Comparison of ENCODE assay signal across 7 cellular contexts in genomic region chr9:114588150-114588663, GRCh38. TPM values are rescaled to one million over a fixed set of nuclear protein-coding genes. Genes with fewer than 3 reads are reported as not detected.
DNase-seq lines count a peak whose midpoint lies in the region; ATAC-seq and TF ChIP-seq lines count a peak whose summit lies in the region.

No MANE protein-coding gene starts in this region.

- TSS peak; percentile 55 for BruUV-seq in PC-3 (replicated peaks; lab: Mats Ljungman, UMichigan)

- no peaks in the 10 kb centered on the region for H3K27me3 ChIP-seq in PC-3 (ENCODE audit: low read length)
- H3K27me3 ChIP-seq in dorsolateral prefrontal cortex = no peaks in the 10 kb centered on the region
- no peaks in the 10 kb centered on the region for H3K27me3 ChIP-seq in muscle layer of colon (ENCODE audit: control insufficient read depth in 1 of 2, insufficient read depth in 2 of 2, low read length in 2 of 2)

- peaks cover 20% of the 10 kb centered on the region for H3K4me1 ChIP-seq in PC-3 (ENCODE audit: insufficient read depth, low read length)
- peaks cover 36% of the 10 kb centered on the region for H3K4me1 ChIP-seq in muscle layer of colon (ENCODE audit: insufficient read depth, low read length)

- intact Hi-C loops in PC-3 (cut with micrococcal nuclease) (loop anchor here (5.0 kb wide), 1 partner anchor 101 kb away; no protein-coding TSS in a partner anchor), dorsolateral prefrontal cortex (cut with DNase I) (loop anchor here (5.0 to 10.0 kb wide), 4 partner anchors 76 to 191 kb away; partner anchors contain the start of gene WHRN (in 1 of the 2))

- H3K9ac ChIP-seq in PC-3 (ENCODE audit: low read length) (peak overlapping the region; percentile 99), muscle layer of colon (ENCODE audit: low read length) (peak overlapping the region; percentile 100)

- peaks cover 10% of the 10 kb centered on the region for H3K36me3 ChIP-seq in PC-3 (ENCODE audit: low read depth, low read length)
- peaks cover 10% of the 10 kb centered on the region for H3K36me3 ChIP-seq in muscle layer of colon (ENCODE audit: insufficient read depth, low read length)

- peak overlapping the region; percentile 88 for H3K4me2 ChIP-seq in PC-3 (ENCODE audit: low read length)

- CTCF ChIA-PET in PC-3 (lab: Charles Lee) = no interaction called here

- peak overlapping the region; percentile 59; the same call in 1 of the 2 replicates for H2AFZ ChIP-seq in PC-3 (ENCODE audit: low read length)

- H4K20me1 ChIP-seq in PC-3 (ENCODE audit: low read length) = peaks cover 41% of the 10 kb centered on the region

- H3F3A ChIP-seq in PC-3 (ENCODE audit: low read length, unreplicated experiment) = no peaks in the 10 kb centered on the region

- TF ChIP-seq CTCF in PC-3 (conservative IDR thresholded peaks at IDR 0.05; ENCODE audit: low read depth, low read length) (no peak), dorsolateral prefrontal cortex (IDR thresholded peaks at IDR 0.05 in 54 of 56, conservative IDR thresholded peaks at IDR 0.05 in 2 of 56; ENCODE audit: low read depth in 1 of 56, partially characterized antibody in 56 of 56) (no peak)

- H3K27ac ChIP-seq in PC-3 (ENCODE audit: low read length) (peak overlapping the region; percentile 70), dorsolateral prefrontal cortex (peak overlapping the region; percentile 49 to 97 (median 93)), muscle layer of colon (ENCODE audit: low read depth, low read length) (peak overlapping the region; percentile 94)

- H3K9me2 ChIP-seq in PC-3 (replicated peaks; ENCODE audit: low read length) = no peaks in the 10 kb centered on the region

- POLR2A ChIA-PET in PC-3 (lab: Charles Lee; ENCODE audit: unreplicated experiment) = interaction anchor here (0.6 kb wide), 1 partner anchor 9 kb away, joined by 6 read pairs; no protein-coding TSS in a partner anchor

- no peak for DNase-seq in PC-3
- no peak for DNase-seq in dorsolateral prefrontal cortex
- DNase-seq in NCI-H345 treated with DMSO at 0.1 percent for 48 hours (lab: John Stamatoyannopoulos, UW; ENCODE audit: unreplicated experiment) = no peak

- H3K9me3 ChIP-seq in PC-3 (ENCODE audit: low read length) = no peaks in the 10 kb centered on the region
- no peaks in the 10 kb centered on the region for H3K9me3 ChIP-seq in muscle layer of colon (ENCODE audit: low read length)

- peaks cover 56% of the 10 kb centered on the region for H3K79me2 ChIP-seq in PC-3 (ENCODE audit: low read length)

- ATAC-seq in GM21515 (IDR thresholded peaks at IDR 0.05; ENCODE audit: unreplicated experiment) (peak; percentile 2), PC-3 (no peak), HG03135 (IDR thresholded peaks at IDR 0.05; ENCODE audit: unreplicated experiment) (no peak), HG02642 (IDR thresholded peaks at IDR 0.05; ENCODE audit: poor library complexity, unreplicated experiment) (no peak)

- H3K4me3 ChIP-seq in PC-3 (ENCODE audit: low read length) (peak overlapping the region; percentile 94), dorsolateral prefrontal cortex (peak overlapping the region; percentile 66 to 100 (median 96)), muscle layer of colon (ENCODE audit: low read depth in 1 of 2, low read length in 2 of 2) (peak overlapping the region; percentile 95 to 100)

RNA-seq across cellular contexts. Expression of gene ATP6V1G1, which starts 0.6 kb away (rescaled TPM):
- total RNA-seq in PC-3 (2014; rRNA removed) = 126 and 162 TPM in 2 replicates
- total RNA-seq in dorsolateral prefrontal cortex = 100 to 1,000 TPM in 2 of 120 experiments, 10 to 100 TPM in 118; 40.7 to 117 (median 67.2) TPM

RNA-seq across cellular contexts. Expression of gene TMEM268, which starts 22.9 kb away (rescaled TPM):
- total RNA-seq in PC-3 (2014; rRNA removed) (5.2 and 6.6 TPM in 2 replicates), dorsolateral prefrontal cortex (100 to 1,000 TPM in 4 of 120 experiments, 10 to 100 TPM in 116; 27.5 to 122 (median 66.9) TPM)
